ENCODE assay signal across 1 cellular context in the genomic region with DNA sequence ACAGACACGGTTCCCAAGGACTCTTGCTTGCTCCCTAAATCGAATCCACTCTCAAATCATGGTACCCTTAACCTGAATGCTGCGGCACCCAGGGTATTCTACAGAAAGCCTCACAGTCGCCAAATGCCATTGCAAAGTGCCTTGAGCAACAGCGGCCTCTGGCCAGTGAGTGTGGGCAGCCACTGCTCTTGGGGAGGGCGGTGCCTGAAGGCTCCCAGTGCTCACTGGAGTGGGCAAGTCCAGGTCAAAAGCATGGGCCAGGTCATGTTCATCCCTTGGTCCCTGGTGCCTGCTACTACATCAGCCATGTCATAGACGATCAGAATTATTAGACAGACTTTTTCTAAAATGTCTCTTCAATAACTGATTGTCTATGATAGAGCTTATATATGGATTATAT.
TF ChIP-seq lines count a peak whose summit lies in the region.

No MANE protein-coding gene starts in this region.

TF ChIP-seq in GM23338, 12 proteins besides CTCF, POLR2A, EP300 and RAD21 (continued from another document):
- TF ChIP-seq, protein P1, sequence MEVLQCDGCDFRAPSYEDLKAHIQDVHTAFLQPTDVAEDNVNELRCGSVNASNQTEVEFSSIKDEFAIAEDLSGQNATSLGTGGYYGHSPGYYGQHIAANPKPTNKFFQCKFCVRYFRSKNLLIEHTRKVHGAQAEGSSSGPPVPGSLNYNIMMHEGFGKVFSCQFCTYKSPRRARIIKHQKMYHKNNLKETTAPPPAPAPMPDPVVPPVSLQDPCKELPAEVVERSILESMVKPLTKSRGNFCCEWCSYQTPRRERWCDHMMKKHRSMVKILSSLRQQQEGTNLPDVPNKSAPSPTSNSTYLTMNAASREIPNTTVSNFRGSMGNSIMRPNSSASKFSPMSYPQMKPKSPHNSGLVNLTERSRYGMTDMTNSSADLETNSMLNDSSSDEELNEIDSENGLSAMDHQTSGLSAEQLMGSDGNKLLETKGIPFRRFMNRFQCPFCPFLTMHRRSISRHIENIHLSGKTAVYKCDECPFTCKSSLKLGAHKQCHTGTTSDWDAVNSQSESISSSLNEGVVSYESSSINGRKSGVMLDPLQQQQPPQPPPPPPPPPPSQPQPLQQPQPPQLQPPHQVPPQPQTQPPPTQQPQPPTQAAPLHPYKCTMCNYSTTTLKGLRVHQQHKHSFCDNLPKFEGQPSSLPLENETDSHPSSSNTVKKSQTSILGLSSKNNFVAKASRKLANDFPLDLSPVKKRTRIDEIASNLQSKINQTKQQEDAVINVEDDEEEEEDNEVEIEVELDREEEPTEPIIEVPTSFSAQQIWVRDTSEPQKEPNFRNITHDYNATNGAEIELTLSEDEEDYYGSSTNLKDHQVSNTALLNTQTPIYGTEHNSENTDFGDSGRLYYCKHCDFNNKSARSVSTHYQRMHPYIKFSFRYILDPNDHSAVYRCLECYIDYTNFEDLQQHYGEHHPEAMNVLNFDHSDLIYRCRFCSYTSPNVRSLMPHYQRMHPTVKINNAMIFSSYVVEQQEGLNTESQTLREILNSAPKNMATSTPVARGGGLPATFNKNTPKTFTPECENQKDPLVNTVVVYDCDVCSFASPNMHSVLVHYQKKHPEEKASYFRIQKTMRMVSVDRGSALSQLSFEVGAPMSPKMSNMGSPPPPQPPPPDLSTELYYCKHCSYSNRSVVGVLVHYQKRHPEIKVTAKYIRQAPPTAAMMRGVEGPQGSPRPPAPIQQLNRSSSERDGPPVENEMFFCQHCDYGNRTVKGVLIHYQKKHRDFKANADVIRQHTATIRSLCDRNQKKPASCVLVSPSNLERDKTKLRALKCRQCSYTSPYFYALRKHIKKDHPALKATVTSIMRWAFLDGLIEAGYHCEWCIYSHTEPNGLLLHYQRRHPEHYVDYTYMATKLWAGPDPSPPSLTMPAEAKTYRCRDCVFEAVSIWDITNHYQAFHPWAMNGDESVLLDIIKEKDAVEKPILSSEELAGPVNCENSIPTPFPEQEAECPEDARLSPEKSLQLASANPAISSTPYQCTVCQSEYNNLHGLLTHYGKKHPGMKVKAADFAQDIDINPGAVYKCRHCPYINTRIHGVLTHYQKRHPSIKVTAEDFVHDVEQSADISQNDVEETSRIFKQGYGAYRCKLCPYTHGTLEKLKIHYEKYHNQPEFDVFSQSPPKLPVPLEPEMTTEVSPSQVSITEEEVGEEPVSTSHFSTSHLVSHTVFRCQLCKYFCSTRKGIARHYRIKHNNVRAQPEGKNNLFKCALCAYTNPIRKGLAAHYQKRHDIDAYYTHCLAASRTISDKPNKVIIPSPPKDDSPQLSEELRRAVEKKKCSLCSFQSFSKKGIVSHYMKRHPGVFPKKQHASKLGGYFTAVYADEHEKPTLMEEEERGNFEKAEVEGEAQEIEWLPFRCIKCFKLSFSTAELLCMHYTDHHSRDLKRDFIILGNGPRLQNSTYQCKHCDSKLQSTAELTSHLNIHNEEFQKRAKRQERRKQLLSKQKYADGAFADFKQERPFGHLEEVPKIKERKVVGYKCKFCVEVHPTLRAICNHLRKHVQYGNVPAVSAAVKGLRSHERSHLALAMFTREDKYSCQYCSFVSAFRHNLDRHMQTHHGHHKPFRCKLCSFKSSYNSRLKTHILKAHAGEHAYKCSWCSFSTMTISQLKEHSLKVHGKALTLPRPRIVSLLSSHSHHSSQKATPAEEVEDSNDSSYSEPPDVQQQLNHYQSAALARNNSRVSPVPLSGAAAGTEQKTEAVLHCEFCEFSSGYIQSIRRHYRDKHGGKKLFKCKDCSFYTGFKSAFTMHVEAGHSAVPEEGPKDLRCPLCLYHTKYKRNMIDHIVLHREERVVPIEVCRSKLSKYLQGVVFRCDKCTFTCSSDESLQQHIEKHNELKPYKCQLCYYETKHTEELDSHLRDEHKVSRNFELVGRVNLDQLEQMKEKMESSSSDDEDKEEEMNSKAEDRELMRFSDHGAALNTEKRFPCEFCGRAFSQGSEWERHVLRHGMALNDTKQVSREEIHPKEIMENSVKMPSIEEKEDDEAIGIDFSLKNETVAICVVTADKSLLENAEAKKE (CRISPR knock-in tag; IDR thresholded peaks at IDR 0.05) = no peak
- TF ChIP-seq, protein P2, sequence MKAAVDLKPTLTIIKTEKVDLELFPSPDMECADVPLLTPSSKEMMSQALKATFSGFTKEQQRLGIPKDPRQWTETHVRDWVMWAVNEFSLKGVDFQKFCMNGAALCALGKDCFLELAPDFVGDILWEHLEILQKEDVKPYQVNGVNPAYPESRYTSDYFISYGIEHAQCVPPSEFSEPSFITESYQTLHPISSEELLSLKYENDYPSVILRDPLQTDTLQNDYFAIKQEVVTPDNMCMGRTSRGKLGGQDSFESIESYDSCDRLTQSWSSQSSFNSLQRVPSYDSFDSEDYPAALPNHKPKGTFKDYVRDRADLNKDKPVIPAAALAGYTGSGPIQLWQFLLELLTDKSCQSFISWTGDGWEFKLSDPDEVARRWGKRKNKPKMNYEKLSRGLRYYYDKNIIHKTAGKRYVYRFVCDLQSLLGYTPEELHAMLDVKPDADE (IDR thresholded peaks at IDR 0.05) = no peak
- no peak for TF ChIP-seq EZH2phosphoT487 (IDR thresholded peaks at IDR 0.05; ENCODE audit: unreplicated experiment)
- TF ChIP-seq CREB1 (CRISPR knock-in tag; IDR thresholded peaks at IDR 0.05; ENCODE audit: low read depth) = no peak
